ENCODE assay signal across 15 cellular contexts in the genomic region with DNA sequence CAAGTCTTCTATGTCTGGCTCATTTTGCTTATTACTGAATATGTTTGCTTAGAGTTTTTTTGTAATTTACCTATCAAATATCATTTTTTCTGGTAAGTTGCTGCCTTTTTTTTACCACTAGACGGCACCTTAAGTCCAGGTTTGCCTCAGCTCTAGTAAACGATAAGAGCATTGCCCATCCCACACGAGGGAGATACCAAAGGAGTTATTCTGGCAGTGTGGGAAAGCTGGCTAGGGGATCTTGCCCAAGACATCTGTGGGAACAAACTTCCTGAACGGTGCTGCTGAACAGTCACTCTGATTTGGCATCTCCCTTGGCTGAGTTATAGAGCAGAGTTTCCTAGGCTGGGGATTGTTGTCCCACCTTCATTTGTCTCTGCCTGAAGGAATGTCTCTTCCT.
DNase-seq lines count a peak whose midpoint lies in the region; FAIRE-seq and TF ChIP-seq lines count a peak whose summit lies in the region.
"Had no signal": no experiment of that assay in that cellular context is flagged by ENCODE, and none has a peak within 500 bp of the region (broad histone marks: within the 10 kb centered on the region; RNA-seq: fewer than 3 reads in every experiment).

No MANE protein-coding gene starts in this region.

- H3K4me3 ChIP-seq in NB4 (ENCODE audit: low read depth, low read length) = no peak overlapping the region
- H3K4me3 ChIP-seq: HAP-1 had no signal

- peak; percentile 3 for DNase-seq in DMS 273 (lab: John Stamatoyannopoulos, UW; ENCODE audit: unreplicated experiment)
- DNase-seq in DMS 273 treated with DMSO at 0.1 percent for 48 hours (lab: John Stamatoyannopoulos, UW) = no peak
- DNase-seq in NB4 (ENCODE audit: low read depth) = peak; percentile 18
- DNase-seq in renal cortical epithelial cell (ENCODE audit: low read depth) = peak; percentile 6
- no peak for DNase-seq in DMS153 treated with DMSO at 0.1 percent for 48 hours (lab: John Stamatoyannopoulos, UW; ENCODE audit: unreplicated experiment)
- no peak for DNase-seq in stimulated activated CD8-positive, alpha-beta memory T cell treated with anti-CD3 and anti-CD28 coated beads, Interleukin-4, amount 100 ng/mL, for 48 hours
- no peak for DNase-seq in RCC 7860 (ENCODE audit: low spot score)
- DNase-seq: 8988T; naive thymus-derived CD4-positive, alpha-beta T cell; NCI-H774; small intestine had no signal

- TF ChIP-seq POLR2A in NB4 (IDR thresholded peaks at IDR 0.05; ENCODE audit: extremely low read depth, insufficient read length) = no peak

- FAIRE-seq in colon (lab: Jason Lieb, UNC) (peak; percentile 14), RCC 7860 (lab: Jason Lieb, UNC) (no peak)
- FAIRE-seq: endometrium, G401.6, small intestine had no signal

- peak; percentile 17 for TF ChIP-seq CTCF in NB4 (IDR thresholded peaks at IDR 0.05; ENCODE audit: low read depth, low read length)

Comparison
In these comparisons a context has a peak if more than half of its experiments do, and no peak if none do; other contexts are left out.
1. DNase-seq: peak in DMS 273 (single experiment), NB4 (single experiment) and renal cortical epithelial cell (single experiment); none in DMS 273 treated with DMSO at 0.1 percent for 48 hours (single experiment), DMS153 treated with DMSO at 0.1 percent for 48 hours (single experiment), stimulated activated CD8-positive, alpha-beta memory T cell treated with anti-CD3 and anti-CD28 coated beads, Interleukin-4, amount 100 ng/mL, for 48 hours (single experiment) and RCC 7860 (single experiment).